8 cellular contexts compared by ENCODE assay signal in genomic region chr2:97645112-97645699, GRCh38. TPM values are rescaled to one million over a fixed set of nuclear protein-coding genes. Genes with fewer than 3 reads are reported as not detected.
DNase-seq lines count a peak whose midpoint lies in the region; ATAC-seq and TF ChIP-seq lines count a peak whose summit lies in the region.

No MANE protein-coding gene starts in this region.

- peak overlapping the region; percentile 94 for H3K27ac Mint-ChIP-seq in activated CD4-positive, alpha-beta T cell treated with anti-CD3 and anti-CD28 coated beads, Interleukin-2, amount 10 ng/mL, durations not matched to agents 7 days and 5 days

- TF ChIP-seq POLR2A in breast epithelium (IDR thresholded peaks at IDR 0.05) (no peak), thyroid gland (IDR thresholded peaks at IDR 0.05) (no peak)

- H3K4me1 ChIP-seq in breast epithelium (peaks cover 0 to 5% of the 10 kb centered on the region in 2 donors), liver (ENCODE audit: control insufficient read depth in 4 of 4, insufficient read depth in 4 of 4, low read length in 3 of 4) (peaks cover 3 to 16% (median 13%) of the 10 kb centered on the region in 4 donors), thyroid gland (peaks cover 12 to 15% of the 10 kb centered on the region in 2 donors)

- CTCF ChIA-PET in activated CD4-positive, alpha-beta T cell treated with anti-CD3 and anti-CD28 coated beads, Interleukin-2, amount 10 ng/mL, durations not matched to agents 7 days and 5 days (lab: Charles Lee), result interaction anchor here (0.7 to 7.8 kb wide), 8 partner anchors 12 to 62 kb away, joined by 3 to 75 read pairs (median 4); partner anchors contain the start of gene ACTR1B

- H3K27me3 Mint-ChIP-seq in activated CD4-positive, alpha-beta T cell treated with anti-CD3 and anti-CD28 coated beads, Interleukin-2, amount 10 ng/mL, durations not matched to agents 7 days and 5 days, result peaks cover 7% of the 10 kb centered on the region

- H3K36me3 ChIP-seq in breast epithelium (no peaks in the 10 kb centered on the region), liver (ENCODE audit: control insufficient read depth in 4 of 4, insufficient read depth in 3 of 4, low read depth in 1 of 4, low read length in 3 of 4) (peaks cover 0 to 27% (median 19%) of the 10 kb centered on the region in 4 donors), thyroid gland (peaks cover 17 to 22% of the 10 kb centered on the region in 2 donors)

- H3K36me3 Mint-ChIP-seq in activated CD4-positive, alpha-beta T cell treated with anti-CD3 and anti-CD28 coated beads, Interleukin-2, amount 10 ng/mL, durations not matched to agents 7 days and 5 days (ENCODE audit: low read depth), result peaks cover 26% of the 10 kb centered on the region

- no peak for DNase-seq in activated CD4-positive, alpha-beta T cell treated with anti-CD3 and anti-CD28 coated beads, Interleukin-2, amount 10 ng/mL, durations not matched to agents 7 days and 5 days
- no peak for DNase-seq in activated CD4-positive, alpha-beta T cell treated with anti-CD3 and anti-CD28 coated beads for 48 hours
- DNase-seq in NOMO-1 treated with DMSO at 0.1 percent for 48 hours (lab: John Stamatoyannopoulos, UW; ENCODE audit: unreplicated experiment) (peak; percentile 31), breast epithelium (ENCODE audit: low spot score in 2 of 2) (no peak), thyroid gland (no peak), NCI-H2171 treated with DMSO at 0.1 percent for 48 hours (lab: John Stamatoyannopoulos, UW) (no peak)

- intact Hi-C loops in breast epithelium (cut with DNase I; ENCODE audit: low total_unique reads) (loop anchor here (10.0 kb wide), 1 partner anchor 830 kb away; no protein-coding TSS in a partner anchor), thyroid gland (cut with DNase I) (no loop called here)

- peak; percentile 26 for ATAC-seq in HG02840 (IDR thresholded peaks at IDR 0.05; ENCODE audit: low FRiP score, unreplicated experiment)

- H3K4me3 ChIP-seq in breast epithelium (peak overlapping the region; percentile 93 to 99 (median 97)), liver (ENCODE audit: low read depth in 1 of 3, low read length in 3 of 3) (peak overlapping the region; percentile 43 to 90 (median 62)), thyroid gland (replicated peaks in 1 of 3) (peak overlapping the region; percentile 16 to 95 (median 16))

- no peaks in the 10 kb centered on the region for H3K9me3 Mint-ChIP-seq in activated CD4-positive, alpha-beta T cell treated with anti-CD3 and anti-CD28 coated beads, Interleukin-2, amount 10 ng/mL, durations not matched to agents 7 days and 5 days

- WGBS in liver, result 12% methylated on average over 19 of the region's 19 CpGs
- WGBS in thyroid gland, 2 donors, result 7 to 13% methylated on average over 18 to 19 of the region's 19 CpGs

- H3K9me3 ChIP-seq in breast epithelium, result no peaks in the 10 kb centered on the region
- H3K9me3 ChIP-seq in liver (ENCODE audit: control insufficient read depth in 4 of 4, low read length in 3 of 4), result no peaks in the 10 kb centered on the region
- H3K9me3 ChIP-seq in thyroid gland, result no peaks in the 10 kb centered on the region

- POLR2A ChIA-PET in activated CD4-positive, alpha-beta T cell treated with anti-CD3 and anti-CD28 coated beads, Interleukin-2, amount 10 ng/mL, durations not matched to agents 7 days and 5 days (lab: Charles Lee), result interaction anchor here (0.9 to 1.5 kb wide), 2 partner anchors 17 to 19 kb away, joined by 7 to 9 read pairs; partner anchors contain the start of gene ACTR1B

- peak overlapping the region; percentile 95 to 99 for H3K27ac ChIP-seq in breast epithelium
- peak overlapping the region; percentile 97 to 99 for H3K27ac ChIP-seq in liver (ENCODE audit: low read depth in 1 of 2, low read length in 2 of 2)
- H3K27ac ChIP-seq in thyroid gland, result peak overlapping the region; percentile 81 to 88 (median 85)

- no peak for TF ChIP-seq CTCF in breast epithelium (IDR thresholded peaks at IDR 0.05)
- TF ChIP-seq CTCF in liver (IDR thresholded peaks at IDR 0.05; ENCODE audit: low read depth, low read length, missing input control), result no peak
- peak in 1 of 6 experiments; percentile 9 for TF ChIP-seq CTCF in thyroid gland (IDR thresholded peaks at IDR 0.05)

- H3K4me3 Mint-ChIP-seq in activated CD4-positive, alpha-beta T cell treated with anti-CD3 and anti-CD28 coated beads, Interleukin-2, amount 10 ng/mL, durations not matched to agents 7 days and 5 days, result peak overlapping the region; percentile 82

- peaks cover 20% of the 10 kb centered on the region for H3K4me1 Mint-ChIP-seq in activated CD4-positive, alpha-beta T cell treated with anti-CD3 and anti-CD28 coated beads, Interleukin-2, amount 10 ng/mL, durations not matched to agents 7 days and 5 days

- TF ChIP-seq RAD21 in liver (IDR thresholded peaks at IDR 0.05), result no peak

- H3K9ac ChIP-seq in liver (ENCODE audit: low read depth in 1 of 2, low read length in 2 of 2), result peak overlapping the region; percentile 91 to 96

- H3K27me3 ChIP-seq in breast epithelium (no peaks in the 10 kb centered on the region), liver (ENCODE audit: control insufficient read depth in 4 of 4, insufficient read depth in 4 of 4, low read length in 3 of 4) (no peaks in the 10 kb centered on the region), thyroid gland (no peaks in the 10 kb centered on the region)

TF ChIP-seq in liver, 16 proteins besides CTCF, POLR2A, EP300 and RAD21:
- TF ChIP-seq JUND (IDR thresholded peaks at IDR 0.05) (no peak), RXRA (IDR thresholded peaks at IDR 0.05) (no peak), GABPA (IDR thresholded peaks at IDR 0.05 in 1 of 2, conservative IDR thresholded peaks at IDR 0.05 in 1 of 2) (no peak), HNF4G (IDR thresholded peaks at IDR 0.05) (no peak), FOXA1 (IDR thresholded peaks at IDR 0.05) (no peak), YY1 (IDR thresholded peaks at IDR 0.05) (no peak), REST (IDR thresholded peaks at IDR 0.05) (no peak), TAF1 (conservative IDR thresholded peaks at IDR 0.05) (no peak), NR2F2 (IDR thresholded peaks at IDR 0.05) (no peak)

RNA-seq across cellular contexts. Expression of gene COX5B, which starts 0.7 kb away (rescaled TPM):
- 100 to 1,000 TPM; 183 to 196 TPM for total RNA-seq in activated CD4-positive, alpha-beta T cell treated with anti-CD3 and anti-CD28 coated beads, Interleukin-2, amount 10 ng/mL, durations not matched to agents 7 days and 5 days
- total RNA-seq in breast epithelium (100 to 1,000 TPM; 352 to 396 (median 362) TPM), liver (100 to 1,000 TPM; 103 to 241 TPM), thyroid gland (100 to 1,000 TPM; 216 to 731 (median 586) TPM)
- polyA plus RNA-seq in liver, result 100 to 1,000 TPM; 288 to 423 TPM

RNA-seq across cellular contexts. Expression of gene ACTR1B, which starts 18.6 kb away (rescaled TPM):
- total RNA-seq in activated CD4-positive, alpha-beta T cell treated with anti-CD3 and anti-CD28 coated beads, Interleukin-2, amount 10 ng/mL, durations not matched to agents 7 days and 5 days, result 10 to 100 TPM; 62.9 to 68.3 TPM
- total RNA-seq in breast epithelium, result 10 to 100 TPM; 59.6 to 74.6 (median 61.9) TPM
- 10 to 100 TPM; 24.4 to 33.2 TPM for total RNA-seq in liver
- 10 to 100 TPM; 15.3 to 35.8 TPM for polyA plus RNA-seq in liver
- 100 to 1,000 TPM in 1 of 4 donors, 10 to 100 TPM in 3; 64.9 to 106 (median 76.3) TPM for total RNA-seq in thyroid gland

RNA-seq across cellular contexts. Expression of gene C2orf92, which starts 24.3 kb away (rescaled TPM):
- 1 to 10 TPM; 7.2 to 7.4 TPM for total RNA-seq in activated CD4-positive, alpha-beta T cell treated with anti-CD3 and anti-CD28 coated beads, Interleukin-2, amount 10 ng/mL, durations not matched to agents 7 days and 5 days
- total RNA-seq in breast epithelium (10 to 100 TPM; 11.2 to 49.5 (median 27.9) TPM), liver (1 to 10 TPM; 3.5 to 8.0 TPM), thyroid gland (10 to 100 TPM in 3 of 4 donors, 1 to 10 TPM in 1; 9.8 to 36.5 (median 30.7) TPM)
- polyA plus RNA-seq in liver, result 1 to 10 TPM in 1 of 2 donors, under 1 TPM in 1; 0.96 to 1.9 TPM

RNA-seq across cellular contexts. Expression of gene ANKRD36B, which starts 55.5 kb away (rescaled TPM):
- total RNA-seq in activated CD4-positive, alpha-beta T cell treated with anti-CD3 and anti-CD28 coated beads, Interleukin-2, amount 10 ng/mL, durations not matched to agents 7 days and 5 days, result 10 to 100 TPM; 47.5 to 55.1 TPM
- total RNA-seq in breast epithelium, result 100 to 1,000 TPM in 1 of 3 donors, 10 to 100 TPM in 2; 34.2 to 168 (median 78.2) TPM
- 1 to 10 TPM; 6.5 to 9.2 TPM for total RNA-seq in liver
- polyA plus RNA-seq in liver, result 1 to 10 TPM in 1 of 2 donors, under 1 TPM in 1; 0.58 to 3.4 TPM
- total RNA-seq in thyroid gland, result 10 to 100 TPM; 26.5 to 60.1 (median 39.0) TPM

Comparison
In these comparisons a context has a peak if more than half of its experiments do, and no peak if none do; other contexts are left out.
1. H3K4me3 ChIP-seq: peak in every context shown above with its lines; median percentile 97 in breast epithelium; 62 in liver; 16 in thyroid gland.